In genomic region chr20:48489656-48490055, GRCh38 we compare ENCODE assay signal across 15 cellular contexts.
DNase-seq lines count a peak whose midpoint lies in the region; ATAC-seq and TF ChIP-seq lines count a peak whose summit lies in the region.
"Had no signal": no experiment of that assay in that cellular context is flagged by ENCODE, and none has a peak within 500 bp of the region (broad histone marks: within the 10 kb centered on the region; RNA-seq: fewer than 3 reads in every experiment).

No MANE protein-coding gene starts in this region.

- peak; percentile 24 for DNase-seq in NCI-H82 (lab: John Stamatoyannopoulos, UW)
- no peak for DNase-seq in NCI-H82 treated with DMSO at 0.1 percent for 48 hours (lab: John Stamatoyannopoulos, UW; ENCODE audit: unreplicated experiment)
- DNase-seq in NCI-H2171 (lab: John Stamatoyannopoulos, UW): peak; percentile 89
- peak; percentile 95 for DNase-seq in cerebellar cortex (ENCODE audit: low spot score)
- DNase-seq in retina: peak; percentile 57
- DNase-seq in erythroblast (lab: John Stamatoyannopoulos, UW): no peak
- no peak for DNase-seq in activated CD4-positive, alpha-beta T cell treated with anti-CD3 and anti-CD28 coated beads for 4 hours
- DNase-seq: activated CD4-positive, alpha-beta T cell treated with anti-CD3 and anti-CD28 coated beads for 48 hours; body of pancreas; CD8-positive, alpha-beta memory T cell; GDM1; H7; heart right ventricle; stimulated activated naive CD8-positive, alpha-beta T cell treated with anti-CD3 and anti-CD28 coated beads, Interleukin-15, amount 100 ng/mL, for 72 hours had no signal

- ATAC-seq in HG02938 (IDR thresholded peaks at IDR 0.05; ENCODE audit: unreplicated experiment): no peak
- ATAC-seq: body of pancreas; heart right ventricle; stimulated activated naive CD8-positive, alpha-beta T cell treated with anti-CD3 and anti-CD28 coated beads, Interleukin-15, amount 100 ng/mL, for 72 hours had no signal

- TF ChIP-seq POLR2A in erythroblast (IDR thresholded peaks at IDR 0.05; ENCODE audit: low read length): no peak

Comparison
In these comparisons a context has a peak if more than half of its experiments do, and no peak if none do; other contexts are left out.
1. DNase-seq: peak in NCI-H82 (single experiment), NCI-H2171 (single experiment), cerebellar cortex (single experiment) and retina (single experiment); none in NCI-H82 treated with DMSO at 0.1 percent for 48 hours (single experiment), erythroblast (0 of 2) and activated CD4-positive, alpha-beta T cell treated with anti-CD3 and anti-CD28 coated beads for 4 hours (0 of 2).